In the genomic region with DNA sequence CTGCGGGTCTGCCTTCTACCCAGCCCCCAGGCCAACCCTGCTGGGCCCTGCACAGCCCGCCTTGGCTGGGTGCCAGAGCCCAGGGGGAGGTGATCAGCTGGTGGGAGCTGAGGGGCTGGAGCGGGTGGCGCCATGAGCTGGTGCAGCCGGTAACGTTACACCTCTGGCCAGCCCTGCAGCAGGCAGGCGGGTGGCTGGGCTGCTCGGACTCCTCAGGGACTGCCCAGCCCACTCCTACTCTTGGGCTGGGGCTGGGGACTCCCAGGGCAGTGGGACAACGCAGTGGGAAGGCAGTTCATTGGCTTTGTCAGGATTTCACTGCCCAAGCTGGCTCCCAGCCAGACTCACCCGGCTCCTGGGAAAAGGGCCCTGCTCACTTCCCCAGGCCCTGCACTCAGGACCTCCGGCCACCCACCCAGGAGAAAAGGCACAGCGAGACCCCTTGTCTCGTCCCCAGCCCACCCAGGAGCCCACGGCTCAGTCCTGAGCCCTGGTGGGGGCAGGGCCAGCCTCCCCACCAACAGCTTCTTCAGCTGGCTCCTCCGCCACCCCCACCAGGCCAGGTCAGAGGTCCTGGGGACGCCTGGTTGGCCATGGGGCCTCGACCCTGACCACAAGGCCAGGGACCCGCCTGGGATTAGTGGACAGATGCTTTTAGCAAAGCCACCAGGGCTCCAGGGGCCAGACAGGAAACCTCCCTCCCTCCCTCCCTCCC, we compare ENCODE assay signal across 1 cellular context.
TF ChIP-seq lines count a peak whose summit lies in the region.

No MANE protein-coding gene starts in this region.

TF ChIP-seq in endothelial cell of umbilical vein, 7 proteins besides CTCF, POLR2A, EP300 and RAD21:
- TF ChIP-seq POLR2AphosphoS5 (IDR thresholded peaks at IDR 0.05; ENCODE audit: insufficient read depth, low read depth, low read length): peak; percentile 22
- TF ChIP-seq FOS (IDR thresholded peaks at IDR 0.05; ENCODE audit: borderline replicate concordance, insufficient read depth, low read length): no peak
